Comparison of ENCODE assay signal across 12 cellular contexts in genomic region chr15:57387644-57388076, GRCh38. TPM values are rescaled to one million over a fixed set of nuclear protein-coding genes. Genes with fewer than 3 reads are reported as not detected.
DNase-seq lines count a peak whose midpoint lies in the region; FAIRE-seq and TF ChIP-seq lines count a peak whose summit lies in the region.
"Had no signal": no experiment of that assay in that cellular context is flagged by ENCODE, and none has a peak within 500 bp of the region (broad histone marks: within the 10 kb centered on the region; RNA-seq: fewer than 3 reads in every experiment).

No MANE protein-coding gene starts in this region.

- H3K4me3 ChIP-seq in hepatocyte (no peak overlapping the region), neuron (ENCODE audit: low read length) (no peak overlapping the region)

- FAIRE-seq in G401.6 (lab: Jason Lieb, UNC): peak; percentile 100
- FAIRE-seq: small intestine had no signal

- H3K27ac ChIP-seq in hepatocyte: peak overlapping the region; percentile 56

- no peak overlapping the region for H3K4me2 ChIP-seq in hepatocyte

- H3K9me2 ChIP-seq in hepatocyte (replicated peaks; ENCODE audit: insufficient read depth): no peaks in the 10 kb centered on the region

- H4K20me1 ChIP-seq in hepatocyte (ENCODE audit: insufficient read depth, poor library complexity, severe bottlenecking): no peaks in the 10 kb centered on the region

- DNase-seq in NCI-H2107 (lab: John Stamatoyannopoulos, UW) (peak; percentile 13), hepatocyte (ENCODE audit: low spot score) (no peak), GM10266 (ENCODE audit: extremely low spot score) (no peak), GM19240 (ENCODE audit: insufficient read length, low spot score) (no peak), SHP77 (lab: John Stamatoyannopoulos, UW) (no peak), NCI-H1694 (lab: John Stamatoyannopoulos, UW) (no peak)
- DNase-seq: activated CD4-positive, alpha-beta memory T cell treated with anti-CD3 and anti-CD28 coated beads, Interleukin-2, amount 10 ng/mL, durations not matched to agents 7 days and 5 days; activated naive CD4-positive, alpha-beta T cell treated with Interleukin-2 at 50 U/mL for 16 hours; small intestine had no signal

- 26% methylated on average over 2 of the region's 2 CpGs for WGBS in hepatocyte (ENCODE audit: low lambda C conversion rate, missing lambda C conversion rate)

- no peaks in the 10 kb centered on the region for H3K27me3 ChIP-seq in hepatocyte
- H3K27me3 ChIP-seq in neuron (ENCODE audit: insufficient read depth, low read length): no peaks in the 10 kb centered on the region

- H3K36me3 ChIP-seq in hepatocyte (replicated peaks; ENCODE audit: insufficient read depth, low read depth) (no peaks in the 10 kb centered on the region), neuron (ENCODE audit: insufficient read depth, low read length) (no peaks in the 10 kb centered on the region)

- peak overlapping the region; percentile 6 for H2AFZ ChIP-seq in hepatocyte
- peak overlapping the region; percentile 43 for H2AFZ ChIP-seq in neuron (ENCODE audit: low read depth, low read length)

- H3K79me2 ChIP-seq in hepatocyte: peaks cover 59% of the 10 kb centered on the region

- peaks cover 31% of the 10 kb centered on the region for H3K4me1 ChIP-seq in hepatocyte (ENCODE audit: insufficient read depth)
- peaks cover 28% of the 10 kb centered on the region for H3K4me1 ChIP-seq in neuron (ENCODE audit: insufficient read depth, low read length)

- TF ChIP-seq CTCF in hepatocyte (IDR thresholded peaks at IDR 0.05; ENCODE audit: poor library complexity) (no peak), GM10266 (IDR thresholded peaks at IDR 0.05; ENCODE audit: control insufficient read depth, insufficient read depth, low read depth, missing control alignments) (no peak)

- no peaks in the 10 kb centered on the region for H3K9me3 ChIP-seq in hepatocyte (ENCODE audit: low read depth)
- H3K9me3 ChIP-seq in neuron (ENCODE audit: low read length): no peaks in the 10 kb centered on the region

RNA-seq across cellular contexts. Expression of gene CGNL1, which starts 11.4 kb away (rescaled TPM):
- 13.1 and 13.7 TPM in 2 replicates for total RNA-seq in hepatocyte
- 9.8 and 11.4 TPM in 2 replicates for polyA plus RNA-seq in hepatocyte
- total RNA-seq: activated CD4-positive, alpha-beta memory T cell treated with anti-CD3 and anti-CD28 coated beads, Interleukin-2, amount 10 ng/mL, durations not matched to agents 7 days and 5 days; T-helper 2 cell treated with Interferon-gamma antibody and Interleukin-4, amounts not matched to agents 100 ng/mL and 5 ng/mL, for 36 hours had no signal
